2 cellular contexts compared by ENCODE assay signal in genomic region chr13:25882732-25883357, GRCh38.
TF ChIP-seq lines count a peak whose summit lies in the region.

No MANE protein-coding gene starts in this region.

TF ChIP-seq in SK-N-SH, 30 proteins besides CTCF, POLR2A, EP300 and RAD21 (continued from another document):
- TF ChIP-seq ZBTB33 (IDR thresholded peaks at IDR 0.05; ENCODE audit: borderline replicate concordance, low read depth) (no peak), RXRA (IDR thresholded peaks at IDR 0.05; ENCODE audit: borderline replicate concordance, low read depth) (no peak), CHD2 (IDR thresholded peaks at IDR 0.05; ENCODE audit: low read length, partially characterized antibody) (no peak), SIN3A (IDR thresholded peaks at IDR 0.05; ENCODE audit: borderline replicate concordance, low read depth, low read length) (no peak), FOSL2 (IDR thresholded peaks at IDR 0.05; ENCODE audit: borderline replicate concordance, low read depth) (no peak), GATA2 (CRISPR knock-in tag; IDR thresholded peaks at IDR 0.05) (no peak), POLR2AphosphoS5 (IDR thresholded peaks at IDR 0.05; ENCODE audit: low read depth, low read length) (no peak), PBX3 (IDR thresholded peaks at IDR 0.05) (no peak), USF2 (IDR thresholded peaks at IDR 0.05; ENCODE audit: borderline replicate concordance, low read depth, low read length) (no peak)
TF ChIP-seq in SK-N-SH: peak in this region for 0.

TF ChIP-seq in SK-N-SH treated with all-trans-retinoic acid at 6 μM for 48 hours, 23 proteins besides CTCF, POLR2A, EP300 and RAD21 (continued from another document):
- TF ChIP-seq TSHZ2 (CRISPR knock-in tag; IDR thresholded peaks at IDR 0.05) (no peak), CSDC2 (CRISPR knock-in tag; IDR thresholded peaks at IDR 0.05) (no peak), TCF4 (CRISPR knock-in tag; IDR thresholded peaks at IDR 0.05; ENCODE audit: borderline replicate concordance) (no peak)
